ENCODE assay signal across 1 cellular context in genomic region chr19:54115071-54116063, GRCh38.
TF ChIP-seq lines count a peak whose summit lies in the region.

Gene PRPF31, plus strand, starts transcription at chr19:54115754. Its CDS starts 2,525 bp downstream, at chr19:54118279.
A gene with protein sequence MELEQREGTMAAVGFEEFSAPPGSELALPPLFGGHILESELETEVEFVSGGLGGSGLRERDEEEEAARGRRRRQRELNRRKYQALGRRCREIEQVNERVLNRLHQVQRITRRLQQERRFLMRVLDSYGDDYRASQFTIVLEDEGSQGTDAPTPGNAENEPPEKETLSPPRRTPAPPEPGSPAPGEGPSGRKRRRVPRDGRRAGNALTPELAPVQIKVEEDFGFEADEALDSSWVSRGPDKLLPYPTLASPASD (minus strand): TSS chr19:54115657. CDS start chr19:54115269, 388 bp downstream.

TF ChIP-seq in K562, 482 proteins besides CTCF, POLR2A, EP300 and RAD21 (continued from another document and continues in another):
- TF ChIP-seq ETV5 (CRISPR knock-in tag; IDR thresholded peaks at IDR 0.05; ENCODE audit: low read depth), result peak; percentile 85
- no peak for TF ChIP-seq SAFB2 (IDR thresholded peaks at IDR 0.05; ENCODE audit: borderline replicate concordance, low read depth, low read length, severe bottlenecking)
- TF ChIP-seq USF1 (CRISPR knock-in tag; IDR thresholded peaks at IDR 0.05), result no peak; the same call in 1 of the 2 replicates
- no peak for TF ChIP-seq ZNF668 (CRISPR knock-in tag; IDR thresholded peaks at IDR 0.05)
- TF ChIP-seq, protein P1, sequence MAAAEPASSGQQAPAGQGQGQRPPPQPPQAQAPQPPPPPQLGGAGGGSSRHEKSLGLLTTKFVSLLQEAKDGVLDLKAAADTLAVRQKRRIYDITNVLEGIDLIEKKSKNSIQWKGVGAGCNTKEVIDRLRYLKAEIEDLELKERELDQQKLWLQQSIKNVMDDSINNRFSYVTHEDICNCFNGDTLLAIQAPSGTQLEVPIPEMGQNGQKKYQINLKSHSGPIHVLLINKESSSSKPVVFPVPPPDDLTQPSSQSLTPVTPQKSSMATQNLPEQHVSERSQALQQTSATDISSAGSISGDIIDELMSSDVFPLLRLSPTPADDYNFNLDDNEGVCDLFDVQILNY (CRISPR knock-in tag; IDR thresholded peaks at IDR 0.05), result peak; percentile 85; the same call in 1 of the 2 replicates
- TF ChIP-seq RBBP5 (IDR thresholded peaks at IDR 0.05; ENCODE audit: borderline replicate concordance, insufficient read depth, low read length, poor library complexity, severe bottlenecking), result peak; percentile 77
- TF ChIP-seq EWSR1 (IDR thresholded peaks at IDR 0.05; ENCODE audit: borderline replicate concordance, low read depth, partially characterized antibody), result no peak
- TF ChIP-seq ESRRB (CRISPR knock-in tag; IDR thresholded peaks at IDR 0.05; ENCODE audit: borderline replicate concordance), result no peak
- TF ChIP-seq, protein P2, sequence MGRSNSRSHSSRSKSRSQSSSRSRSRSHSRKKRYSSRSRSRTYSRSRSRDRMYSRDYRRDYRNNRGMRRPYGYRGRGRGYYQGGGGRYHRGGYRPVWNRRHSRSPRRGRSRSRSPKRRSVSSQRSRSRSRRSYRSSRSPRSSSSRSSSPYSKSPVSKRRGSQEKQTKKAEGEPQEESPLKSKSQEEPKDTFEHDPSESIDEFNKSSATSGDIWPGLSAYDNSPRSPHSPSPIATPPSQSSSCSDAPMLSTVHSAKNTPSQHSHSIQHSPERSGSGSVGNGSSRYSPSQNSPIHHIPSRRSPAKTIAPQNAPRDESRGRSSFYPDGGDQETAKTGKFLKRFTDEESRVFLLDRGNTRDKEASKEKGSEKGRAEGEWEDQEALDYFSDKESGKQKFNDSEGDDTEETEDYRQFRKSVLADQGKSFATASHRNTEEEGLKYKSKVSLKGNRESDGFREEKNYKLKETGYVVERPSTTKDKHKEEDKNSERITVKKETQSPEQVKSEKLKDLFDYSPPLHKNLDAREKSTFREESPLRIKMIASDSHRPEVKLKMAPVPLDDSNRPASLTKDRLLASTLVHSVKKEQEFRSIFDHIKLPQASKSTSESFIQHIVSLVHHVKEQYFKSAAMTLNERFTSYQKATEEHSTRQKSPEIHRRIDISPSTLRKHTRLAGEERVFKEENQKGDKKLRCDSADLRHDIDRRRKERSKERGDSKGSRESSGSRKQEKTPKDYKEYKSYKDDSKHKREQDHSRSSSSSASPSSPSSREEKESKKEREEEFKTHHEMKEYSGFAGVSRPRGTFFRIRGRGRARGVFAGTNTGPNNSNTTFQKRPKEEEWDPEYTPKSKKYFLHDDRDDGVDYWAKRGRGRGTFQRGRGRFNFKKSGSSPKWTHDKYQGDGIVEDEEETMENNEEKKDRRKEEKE (IDR thresholded peaks at IDR 0.05; ENCODE audit: borderline replicate concordance in 1 of 2, control insufficient read depth in 1 of 2, low read depth in 2 of 2, low read length in 1 of 2), result no peak
- TF ChIP-seq, protein P3, sequence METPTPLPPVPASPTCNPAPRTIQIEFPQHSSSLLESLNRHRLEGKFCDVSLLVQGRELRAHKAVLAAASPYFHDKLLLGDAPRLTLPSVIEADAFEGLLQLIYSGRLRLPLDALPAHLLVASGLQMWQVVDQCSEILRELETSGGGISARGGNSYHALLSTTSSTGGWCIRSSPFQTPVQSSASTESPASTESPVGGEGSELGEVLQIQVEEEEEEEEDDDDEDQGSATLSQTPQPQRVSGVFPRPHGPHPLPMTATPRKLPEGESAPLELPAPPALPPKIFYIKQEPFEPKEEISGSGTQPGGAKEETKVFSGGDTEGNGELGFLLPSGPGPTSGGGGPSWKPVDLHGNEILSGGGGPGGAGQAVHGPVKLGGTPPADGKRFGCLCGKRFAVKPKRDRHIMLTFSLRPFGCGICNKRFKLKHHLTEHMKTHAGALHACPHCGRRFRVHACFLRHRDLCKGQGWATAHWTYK (CRISPR knock-in tag; IDR thresholded peaks at IDR 0.05), result peak; percentile 51
- no peak for TF ChIP-seq SPI1 (IDR thresholded peaks at IDR 0.05; ENCODE audit: borderline replicate concordance, low read depth, low read length)
- TF ChIP-seq SAFB (IDR thresholded peaks at IDR 0.05; ENCODE audit: borderline replicate concordance, low read depth, low read length), result no peak
- no peak for TF ChIP-seq FIP1L1 (IDR thresholded peaks at IDR 0.05; ENCODE audit: low read depth, low read length, poor library complexity, severe bottlenecking)
- TF ChIP-seq, protein P4, sequence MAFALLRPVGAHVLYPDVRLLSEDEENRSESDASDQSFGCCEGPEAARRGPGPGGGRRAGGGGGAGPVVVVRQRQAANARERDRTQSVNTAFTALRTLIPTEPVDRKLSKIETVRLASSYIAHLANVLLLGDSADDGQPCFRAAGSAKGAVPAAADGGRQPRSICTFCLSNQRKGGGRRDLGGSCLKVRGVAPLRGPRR (CRISPR knock-in tag; IDR thresholded peaks at IDR 0.05), result no peak
- peak; percentile 81; the same call in 1 of the 2 replicates for TF ChIP-seq RB1 (IDR thresholded peaks at IDR 0.05; ENCODE audit: low read depth)
- TF ChIP-seq GTF2E2 (tag; IDR thresholded peaks at IDR 0.05), result peak; percentile 75; the same call in 1 of the 2 replicates
- TF ChIP-seq, protein P5, sequence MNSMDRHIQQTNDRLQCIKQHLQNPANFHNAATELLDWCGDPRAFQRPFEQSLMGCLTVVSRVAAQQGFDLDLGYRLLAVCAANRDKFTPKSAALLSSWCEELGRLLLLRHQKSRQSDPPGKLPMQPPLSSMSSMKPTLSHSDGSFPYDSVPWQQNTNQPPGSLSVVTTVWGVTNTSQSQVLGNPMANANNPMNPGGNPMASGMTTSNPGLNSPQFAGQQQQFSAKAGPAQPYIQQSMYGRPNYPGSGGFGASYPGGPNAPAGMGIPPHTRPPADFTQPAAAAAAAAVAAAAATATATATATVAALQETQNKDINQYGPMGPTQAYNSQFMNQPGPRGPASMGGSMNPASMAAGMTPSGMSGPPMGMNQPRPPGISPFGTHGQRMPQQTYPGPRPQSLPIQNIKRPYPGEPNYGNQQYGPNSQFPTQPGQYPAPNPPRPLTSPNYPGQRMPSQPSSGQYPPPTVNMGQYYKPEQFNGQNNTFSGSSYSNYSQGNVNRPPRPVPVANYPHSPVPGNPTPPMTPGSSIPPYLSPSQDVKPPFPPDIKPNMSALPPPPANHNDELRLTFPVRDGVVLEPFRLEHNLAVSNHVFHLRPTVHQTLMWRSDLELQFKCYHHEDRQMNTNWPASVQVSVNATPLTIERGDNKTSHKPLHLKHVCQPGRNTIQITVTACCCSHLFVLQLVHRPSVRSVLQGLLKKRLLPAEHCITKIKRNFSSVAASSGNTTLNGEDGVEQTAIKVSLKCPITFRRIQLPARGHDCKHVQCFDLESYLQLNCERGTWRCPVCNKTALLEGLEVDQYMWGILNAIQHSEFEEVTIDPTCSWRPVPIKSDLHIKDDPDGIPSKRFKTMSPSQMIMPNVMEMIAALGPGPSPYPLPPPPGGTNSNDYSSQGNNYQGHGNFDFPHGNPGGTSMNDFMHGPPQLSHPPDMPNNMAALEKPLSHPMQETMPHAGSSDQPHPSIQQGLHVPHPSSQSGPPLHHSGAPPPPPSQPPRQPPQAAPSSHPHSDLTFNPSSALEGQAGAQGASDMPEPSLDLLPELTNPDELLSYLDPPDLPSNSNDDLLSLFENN (IDR thresholded peaks at IDR 0.05; ENCODE audit: low read depth in 2 of 2, low read length in 2 of 2), result 0 out of 4 replicates have a peak, but pooled peaks of 1 of the 2 experiments have one; percentile 56
- peak; percentile 91 for TF ChIP-seq KHSRP (IDR thresholded peaks at IDR 0.05)
- no peak for TF ChIP-seq ZNF282 (CRISPR knock-in tag; IDR thresholded peaks at IDR 0.05)
- TF ChIP-seq SMARCA5 (IDR thresholded peaks at IDR 0.05), result no peak
- TF ChIP-seq RBM34 (IDR thresholded peaks at IDR 0.05; ENCODE audit: borderline replicate concordance, insufficient read depth, low read length), result no peak
- TF ChIP-seq JUND (IDR thresholded peaks at IDR 0.05; ENCODE audit: borderline replicate concordance, low read depth, low read length), result peak; percentile 77
- peak; percentile 26; the same call in 2 of the 3 replicates for TF ChIP-seq JUND (tag; IDR thresholded peaks at IDR 0.05; ENCODE audit: borderline replicate concordance, low read depth, low read length)
- no peak for TF ChIP-seq KAT8 (IDR thresholded peaks at IDR 0.05; ENCODE audit: low read depth)
- TF ChIP-seq ZNF77 (CRISPR knock-in tag; IDR thresholded peaks at IDR 0.05), result no peak
- TF ChIP-seq, protein P6, sequence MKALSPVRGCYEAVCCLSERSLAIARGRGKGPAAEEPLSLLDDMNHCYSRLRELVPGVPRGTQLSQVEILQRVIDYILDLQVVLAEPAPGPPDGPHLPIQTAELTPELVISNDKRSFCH (CRISPR knock-in tag; IDR thresholded peaks at IDR 0.05), result no peak
- TF ChIP-seq, protein P6 (tag; IDR thresholded peaks at IDR 0.05), result peak; percentile 92; the same call in 1 of the 2 replicates
- TF ChIP-seq ZSCAN29 (IDR thresholded peaks at IDR 0.05), result no peak
- peak; percentile 55; the same call in 1 of the 2 replicates for TF ChIP-seq HEY1 (CRISPR knock-in tag; IDR thresholded peaks at IDR 0.05; ENCODE audit: borderline replicate concordance)
- peak; percentile 98 for TF ChIP-seq ZKSCAN1 (IDR thresholded peaks at IDR 0.05; ENCODE audit: low read depth, low read length)
- TF ChIP-seq ZNF696 (CRISPR knock-in tag; conservative IDR thresholded peaks at IDR 0.05), result no peak
- TF ChIP-seq ELK3 (CRISPR knock-in tag; IDR thresholded peaks at IDR 0.05), result no peak
- peak; percentile 30; the same call in 1 of the 2 replicates for TF ChIP-seq LEF1 (IDR thresholded peaks at IDR 0.05)
- no peak for TF ChIP-seq GTF3C2 (IDR thresholded peaks at IDR 0.05; ENCODE audit: borderline replicate concordance, extremely low read depth, insufficient read length)
- peak; percentile 65; the same call in 1 of the 2 replicates for TF ChIP-seq ZNF165 (CRISPR knock-in tag; IDR thresholded peaks at IDR 0.05; ENCODE audit: borderline replicate concordance)
- no peak for TF ChIP-seq IRF1 (CRISPR knock-in tag; IDR thresholded peaks at IDR 0.05; ENCODE audit: borderline replicate concordance)
- no peak for TF ChIP-seq ATF2 (CRISPR knock-in tag; IDR thresholded peaks at IDR 0.05)
- TF ChIP-seq CAMTA2 (CRISPR knock-in tag; conservative IDR thresholded peaks at IDR 0.05), result no peak
- TF ChIP-seq TEAD2 (tag; IDR thresholded peaks at IDR 0.05), result no peak
- TF ChIP-seq MCM7 (IDR thresholded peaks at IDR 0.05), result no peak
- no peak for TF ChIP-seq GATAD2B (IDR thresholded peaks at IDR 0.05; ENCODE audit: borderline replicate concordance)
- peak; percentile 60; the same call in 1 of the 2 replicates for TF ChIP-seq FOSL1 (tag; conservative IDR thresholded peaks at IDR 0.05)
